In genomic region chr1:231396643-231397042, GRCh38 we compare ENCODE assay signal across 20 cellular contexts. TPM values are rescaled to one million over a fixed set of nuclear protein-coding genes. Genes with fewer than 3 reads are reported as not detected.
DNase-seq lines count a peak whose midpoint lies in the region; ATAC-seq and TF ChIP-seq lines count a peak whose summit lies in the region.
"Had no signal": no experiment of that assay in that cellular context is flagged by ENCODE, and none has a peak within 500 bp of the region (broad histone marks: within the 10 kb centered on the region; RNA-seq: fewer than 3 reads in every experiment).

No MANE protein-coding gene starts in this region.

- H3K9me2 ChIP-seq in GM23248 (ENCODE audit: insufficient read depth): peaks cover 7% of the 10 kb centered on the region; the same call in 1 of the 2 replicates

- peaks cover 86% of the 10 kb centered on the region for H3K79me2 ChIP-seq in GM23248 (ENCODE audit: insufficient read depth)

- DNase-seq in GM23248 (no peak), RWPE2 (ENCODE audit: low spot score) (no peak), epithelial cell of prostate (ENCODE audit: low read depth, low spot score) (no peak), sigmoid colon (no peak), adrenal gland (no peak)
- DNase-seq in activated effector memory CD4-positive, alpha-beta T cell treated with anti-CD3 and anti-CD28 coated beads, Interleukin-2, amount 50 U/mL, for 16 hours: no peak
- DNase-seq: activated CD4-positive, alpha-beta T cell treated with anti-CD3 and anti-CD28 coated beads, Interleukin-2, amount 50 U/mL, for 1 hour; activated naive CD4-positive, alpha-beta T cell treated with anti-CD3 and anti-CD28 coated beads, Interleukin-2, amount 50 U/mL, for 16 hours; BE2C; effector CD4-positive, alpha-beta T cell; foreskin melanocyte; GF-D8; lower lobe of right lung; NCI-H1694 treated with DMSO at 0.1 percent for 48 hours; retina; stimulated activated CD4-positive, alpha-beta T cell treated with anti-CD3 and anti-CD28 coated beads, Interleukin-2, amount 100 ng/mL, for 48 hours had no signal

- H3K27ac ChIP-seq in GM23248 (peak overlapping the region; percentile 94), RWPE2 (ENCODE audit: poor library complexity, severe bottlenecking) (peak overlapping the region; percentile 94), epithelial cell of prostate (peak overlapping the region; percentile 82), sigmoid colon (peak overlapping the region in 3 of 4 donors; percentile 73 to 78 (median 75)), adrenal gland (no peak overlapping the region)
- H3K27ac ChIP-seq: lower lobe of right lung, SK-N-MC had no signal

- H3K27me3 ChIP-seq in GM23248 (replicated peaks; ENCODE audit: insufficient read depth) (no peaks in the 10 kb centered on the region), RWPE2 (ENCODE audit: insufficient read depth, poor library complexity, severe bottlenecking) (no peaks in the 10 kb centered on the region), sigmoid colon (no peaks in the 10 kb centered on the region), adrenal gland (no peaks in the 10 kb centered on the region)
- H3K27me3 ChIP-seq: BE2C, suprapubic skin had no signal

- no peak for TF ChIP-seq EP300 in sigmoid colon (IDR thresholded peaks at IDR 0.05)

- H3K36me3 ChIP-seq in GM23248 (ENCODE audit: low read depth) (no peaks in the 10 kb centered on the region), RWPE2 (ENCODE audit: low read depth) (peaks cover 4% of the 10 kb centered on the region; the same call in 1 of the 2 replicates), sigmoid colon (no peaks in the 10 kb centered on the region), adrenal gland (replicated peaks in 1 of 2) (no peaks in the 10 kb centered on the region)
- H3K36me3 ChIP-seq: BE2C, lower lobe of right lung, suprapubic skin had no signal

- H3K4me3 ChIP-seq in GM23248 (peak overlapping the region; percentile 65; the same call in 1 of the 2 replicates), RWPE2 (ENCODE audit: severe bottlenecking) (no peak overlapping the region), sigmoid colon (no peak overlapping the region), adrenal gland (no peak overlapping the region)
- H3K4me3 ChIP-seq: lower lobe of right lung, SK-N-MC, suprapubic skin had no signal

- no peaks in the 10 kb centered on the region; the same call in 1 of the 2 replicates for H4K20me1 ChIP-seq in GM23248 (ENCODE audit: insufficient read depth)

- TF ChIP-seq POLR2A in sigmoid colon (IDR thresholded peaks at IDR 0.05) (no peak), adrenal gland (IDR thresholded peaks at IDR 0.05) (no peak)

- in situ Hi-C loops in GM23248 (cut with MboI): no loop called here

- peak overlapping the region; percentile 74 for H3K9ac ChIP-seq in GM23248

- H2AFZ ChIP-seq in GM23248: no peak overlapping the region

- peak overlapping the region; percentile 76 for H3K4me2 ChIP-seq in GM23248 (ENCODE audit: unreplicated experiment)

- peaks cover 55% of the 10 kb centered on the region for H3F3A ChIP-seq in GM23248 (ENCODE audit: insufficient read depth)

- intact Hi-C loops in sigmoid colon (cut with DNase I): no loop called here
- intact Hi-C loops in adrenal gland (cut with DNase I): no loop called here

- ATAC-seq in RWPE2 (ENCODE audit: low read depth): no peak
- ATAC-seq in HG03280 (IDR thresholded peaks at IDR 0.05; ENCODE audit: unreplicated experiment): no peak
- no peak for ATAC-seq in HG02571 (IDR thresholded peaks at IDR 0.05; ENCODE audit: unreplicated experiment)

- TF ChIP-seq CTCF in RWPE2 (IDR thresholded peaks at IDR 0.05; ENCODE audit: poor library complexity, severe bottlenecking) (no peak), sigmoid colon (IDR thresholded peaks at IDR 0.05) (no peak), adrenal gland (IDR thresholded peaks at IDR 0.05) (no peak)

- peaks cover 42% of the 10 kb centered on the region for H3K4me1 ChIP-seq in GM23248 (ENCODE audit: insufficient read depth)
- peaks cover 25% of the 10 kb centered on the region for H3K4me1 ChIP-seq in RWPE2 (ENCODE audit: insufficient read depth, poor library complexity, severe bottlenecking)
- peaks cover 0 to 69% (median 44%) of the 10 kb centered on the region in 4 donors for H3K4me1 ChIP-seq in sigmoid colon
- H3K4me1 ChIP-seq in adrenal gland (replicated peaks in 1 of 2): peaks cover 15 to 47% of the 10 kb centered on the region in 2 donors

- H3K9me3 ChIP-seq in GM23248 (ENCODE audit: low read depth) (no peaks in the 10 kb centered on the region), RWPE2 (ENCODE audit: severe bottlenecking) (no peaks in the 10 kb centered on the region), sigmoid colon (no peaks in the 10 kb centered on the region), adrenal gland (replicated peaks in 1 of 3) (no peaks in the 10 kb centered on the region)
- H3K9me3 ChIP-seq: BE2C, lower lobe of right lung, suprapubic skin had no signal

- 55 to 69% methylated on average over 2 of the region's 2 CpGs for WGBS in GM23248 (ENCODE audit: low coverage in 1 of 2, low lambda C conversion rate in 2 of 2, missing lambda C conversion rate in 2 of 2), 2 experiments
- 94 to 97% methylated on average over 2 of the region's 2 CpGs for WGBS in sigmoid colon, 2 donors
- WGBS in adrenal gland, 4 donors: 68 to 83% (median 75%) methylated on average over 2 of the region's 2 CpGs

RNA-seq across cellular contexts. Expression of gene EGLN1, which starts 25.4 kb away (rescaled TPM):
- total RNA-seq in GM23248 (2014; rRNA removed; shearing (Covaris generic)): 45.4 and 51.8 TPM in 2 replicates
- polyA plus RNA-seq in GM23248 (2016; fragmentation: Nextera tagmentation; extraction: Ambion mirVana) (17.6 and 17.7 TPM in 2 replicates), sigmoid colon (10 to 100 TPM; 16.2 to 36.3 (median 18.0) TPM), adrenal gland (10 to 100 TPM in 1 of 3 donors, 1 to 10 TPM in 2; 7.9 to 72.3 (median 8.8) TPM)
- total RNA-seq in sigmoid colon (10 to 100 TPM; 37.8 to 51.7 (median 46.0) TPM), adrenal gland (10 to 100 TPM; 33.4 to 57.5 (median 49.2) TPM)

RNA-seq across cellular contexts. Expression of gene SPRTN, which starts 58.5 kb away (rescaled TPM):
- total RNA-seq in GM23248 (2014; rRNA removed; shearing (Covaris generic)): 8.3 and 15.9 TPM in 2 replicates
- polyA plus RNA-seq in GM23248 (2016; fragmentation: Nextera tagmentation; extraction: Ambion mirVana): 9.3 and 10.4 TPM in 2 replicates
- 10 to 100 TPM; 10.5 to 16.1 (median 13.2) TPM for total RNA-seq in sigmoid colon
- polyA plus RNA-seq in sigmoid colon: 1 to 10 TPM; 5.2 to 6.0 (median 5.3) TPM
- 10 to 100 TPM in 5 of 8 donors, 1 to 10 TPM in 3; 6.3 to 13.5 (median 11.0) TPM for total RNA-seq in adrenal gland
- polyA plus RNA-seq in adrenal gland: 10 to 100 TPM in 1 of 3 donors, 1 to 10 TPM in 2; 3.9 to 14.0 (median 5.1) TPM

RNA-seq across cellular contexts. Expression of gene EXOC8, which starts 59.0 kb away (rescaled TPM):
- 12.4 and 14.6 TPM in 2 replicates for total RNA-seq in GM23248 (2014; rRNA removed; shearing (Covaris generic))
- 3.2 and 3.9 TPM in 2 replicates for polyA plus RNA-seq in GM23248 (2016; fragmentation: Nextera tagmentation; extraction: Ambion mirVana)
- total RNA-seq in sigmoid colon: 10 to 100 TPM in 3 of 4 donors, 1 to 10 TPM in 1; 9.5 to 11.7 (median 11.3) TPM
- polyA plus RNA-seq in sigmoid colon: 1 to 10 TPM; 3.0 to 6.6 (median 3.9) TPM
- 10 to 100 TPM in 7 of 8 donors, 1 to 10 TPM in 1; 9.6 to 21.1 (median 15.3) TPM for total RNA-seq in adrenal gland
- polyA plus RNA-seq in adrenal gland: 10 to 100 TPM in 1 of 3 donors, 1 to 10 TPM in 2; 2.4 to 11.9 (median 3.5) TPM

Comparison
In these comparisons a context has a peak if more than half of its experiments do, and no peak if none do; other contexts are left out.
1. H3K27ac ChIP-seq: peak in GM23248 (single experiment), RWPE2 (single experiment), epithelial cell of prostate (single experiment) and sigmoid colon (3 of 4); none in adrenal gland (0 of 5).